ENCODE assay signal across 8 cellular contexts in the genomic region with DNA sequence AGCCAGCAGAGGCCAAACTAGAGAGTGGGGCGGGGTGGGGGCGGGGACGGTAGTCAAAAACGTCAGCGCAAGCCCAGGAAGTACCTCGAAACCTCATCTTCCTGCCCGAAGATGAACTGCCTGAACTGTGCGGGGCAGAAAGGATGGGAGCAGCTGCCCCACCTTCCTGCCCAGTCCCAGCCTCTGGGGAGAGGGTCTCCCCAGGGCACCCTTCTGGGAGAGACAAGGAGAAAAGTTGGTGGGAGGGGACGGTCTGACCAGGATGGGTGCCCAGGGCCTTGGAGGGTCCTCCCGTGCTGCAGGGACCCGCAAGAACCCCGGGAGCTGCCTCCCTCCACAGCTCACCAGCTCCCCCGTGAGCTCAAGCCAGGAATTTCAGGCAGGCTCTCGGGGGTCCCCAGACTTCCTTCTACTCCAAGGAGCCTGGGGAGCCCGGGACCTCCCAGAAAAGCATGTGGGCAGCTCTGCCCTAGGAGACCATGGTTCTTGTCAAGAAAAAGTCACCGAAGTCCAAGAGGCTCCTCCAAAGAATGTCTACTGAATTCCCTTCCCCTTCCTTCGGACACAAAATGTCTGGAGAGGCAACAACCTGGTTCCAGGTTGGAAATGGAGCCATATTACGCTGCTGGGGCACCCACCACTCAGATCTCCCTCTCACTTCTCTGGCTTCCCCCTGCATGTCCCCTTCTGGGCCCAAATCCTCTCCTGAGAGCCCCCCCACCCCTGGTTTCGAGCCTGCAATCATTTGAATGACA. TPM values are rescaled to one million over a fixed set of nuclear protein-coding genes. Genes with fewer than 3 reads are reported as not detected.
DNase-seq lines count a peak whose midpoint lies in the region; ATAC-seq, FAIRE-seq and TF ChIP-seq lines count a peak whose summit lies in the region.

No MANE protein-coding gene starts in this region.

- no peaks in the 10 kb centered on the region for H3K36me3 Mint-ChIP-seq in natural killer cell

- no peaks in the 10 kb centered on the region for H3K4me1 ChIP-seq in HAP-1
- H3K4me1 ChIP-seq in H1 (replicated peaks in 1 of 4; ENCODE audit: control insufficient read depth in 3 of 4, insufficient read depth in 4 of 4, low read length in 3 of 4), result no peaks in the 10 kb centered on the region
- H3K4me1 ChIP-seq in testis, result peaks cover 5% of the 10 kb centered on the region

- no peaks in the 10 kb centered on the region; the same call in 1 of the 2 replicates for H3K23me2 ChIP-seq in H1 (ENCODE audit: low read depth, low read length)

- FAIRE-seq in H1 (lab: Jason Lieb, UNC), result no peak

- peak overlapping the region; percentile 75 to 80 for H3K27ac Mint-ChIP-seq in natural killer cell

- no peak overlapping the region for H3K23ac ChIP-seq in H1 (ENCODE audit: insufficient read length)

- H3K27me3 ChIP-seq in HAP-1 (ENCODE audit: low read depth), result no peaks in the 10 kb centered on the region
- peaks cover 0 to 6% (median 2%) of the 10 kb centered on the region in 4 experiments; a peak in 3 of 7 replicates for H3K27me3 ChIP-seq in H1 (replicated peaks in 1 of 4; ENCODE audit: control insufficient read depth in 3 of 4, extremely low read depth in 1 of 4, insufficient read depth in 3 of 4, low read length in 3 of 4)
- H3K27me3 ChIP-seq in testis, result no peaks in the 10 kb centered on the region

- no peak overlapping the region for H2BK120ac ChIP-seq in H1 (replicated peaks; ENCODE audit: low read depth, low read length)

- H3K14ac ChIP-seq in H1 (ENCODE audit: insufficient read length), result no peak overlapping the region

- no peaks in the 10 kb centered on the region for H3K79me2 ChIP-seq in H1 (ENCODE audit: control insufficient read depth in 1 of 2, insufficient read depth in 2 of 2, low read length in 2 of 2)

- no peak overlapping the region; the same call in 1 of the 2 replicates for H2BK5ac ChIP-seq in H1 (ENCODE audit: low read depth, low read length)

- H3K4me1 Mint-ChIP-seq in natural killer cell, result peaks cover 17 to 29% of the 10 kb centered on the region in 2 donors

- H3K9me3 Mint-ChIP-seq in natural killer cell, result no peaks in the 10 kb centered on the region

- no peak overlapping the region; the same call in 1 of the 2 replicates for H3K18ac ChIP-seq in H1 (ENCODE audit: extremely low read depth, low read length)

- H3K79me1 ChIP-seq in H1 (ENCODE audit: low read depth, low read length), result no peaks in the 10 kb centered on the region; the same call in 1 of the 2 replicates

- TF ChIP-seq RAD21 in H1 (IDR thresholded peaks at IDR 0.05 in 1 of 2, conservative IDR thresholded peaks at IDR 0.05 in 1 of 2; ENCODE audit: low read depth in 2 of 2, low read length in 2 of 2), result peak; percentile 88 to 94

- peak overlapping the region in 1 of 4 experiments; percentile 4; a peak in 1 of 7 replicates for H3K9ac ChIP-seq in H1 (replicated peaks in 1 of 4; ENCODE audit: extremely low read depth in 1 of 4, low read depth in 3 of 4, low read length in 3 of 4)

- peak; percentile 60 for DNase-seq in NCI-H82 (lab: John Stamatoyannopoulos, UW)
- DNase-seq in NCI-H82 treated with DMSO at 0.1 percent for 48 hours (lab: John Stamatoyannopoulos, UW; ENCODE audit: unreplicated experiment), result no peak
- peak; percentile 33 to 87 for DNase-seq in HAP-1 (ENCODE audit: low spot score in 2 of 2)
- peak; percentile 27 for DNase-seq in LoVo (ENCODE audit: low spot score)
- DNase-seq in activated CD4-positive, alpha-beta T cell treated with anti-CD3 and anti-CD28 coated beads, Interleukin-2, amount 50 U/mL, for 24 hours (ENCODE audit: low read depth in 1 of 2, low spot score in 1 of 2), result peak; percentile 41
- peak; percentile 53 to 98 for DNase-seq in H1 (ENCODE audit: low read depth in 1 of 2, low spot score in 2 of 2)
- DNase-seq in natural killer cell, result peak; percentile 42
- DNase-seq in testis, result peak; percentile 42

- peak overlapping the region; percentile 28 for H3K4me3 ChIP-seq in HAP-1
- peak overlapping the region; percentile 26 to 63 (median 57); a peak in 7 of 8 replicates for H3K4me3 ChIP-seq in H1 (ENCODE audit: extremely low read depth in 1 of 4, insufficient read depth in 2 of 4, low read depth in 3 of 4, low read length in 4 of 4)
- peak overlapping the region; percentile 18 to 36 for H3K4me3 ChIP-seq in testis

- intact Hi-C loops in natural killer cell (cut with micrococcal nuclease) (no loop called here), testis (cut with DNase I; ENCODE audit: low total_unique reads) (no loop called here)

- H3K9me3 ChIP-seq in HAP-1, result no peaks in the 10 kb centered on the region
- no peaks in the 10 kb centered on the region for H3K9me3 ChIP-seq in H1 (ENCODE audit: insufficient read depth in 2 of 2, low read depth in 1 of 2, low read length in 1 of 2)
- no peaks in the 10 kb centered on the region for H3K9me3 ChIP-seq in testis

- H3K4me2 ChIP-seq in H1 (ENCODE audit: insufficient read depth in 1 of 2, low read depth in 2 of 2, low read length in 2 of 2), result peak overlapping the region; percentile 39 to 97; a peak in 3 of 4 replicates

- H3K56ac ChIP-seq in H1 (replicated peaks; ENCODE audit: insufficient read length, low read depth, low read length), result no peak overlapping the region

- H4K20me1 ChIP-seq in H1 (replicated peaks in 1 of 2; ENCODE audit: control insufficient read depth in 1 of 2, insufficient read depth in 2 of 2, low read length in 2 of 2), result no peaks in the 10 kb centered on the region

- H3K4ac ChIP-seq in H1 (replicated peaks; ENCODE audit: insufficient read length, low read depth, low read length), result no peak overlapping the region

- H2BK20ac ChIP-seq in H1 (ENCODE audit: low read length), result no peak overlapping the region

- no peak overlapping the region for H2BK12ac ChIP-seq in H1 (ENCODE audit: low read depth, low read length)

- POLR2A ChIA-PET in H1 (lab: Charles Lee; ENCODE audit: partially characterized antibody), result no interaction called here

- no peak for TF ChIP-seq EP300 in H1 (IDR thresholded peaks at IDR 0.05; ENCODE audit: borderline replicate concordance in 1 of 2, low read depth in 2 of 2, low read length in 2 of 2)

- no peaks in the 10 kb centered on the region for H3K36me3 ChIP-seq in HAP-1 (replicated peaks)
- no peaks in the 10 kb centered on the region for H3K36me3 ChIP-seq in H1 (ENCODE audit: control insufficient read depth in 2 of 4, insufficient read depth in 4 of 4, low read length in 3 of 4)
- no peaks in the 10 kb centered on the region for H3K36me3 ChIP-seq in testis (ENCODE audit: low read depth, missing control alignments)

- no peak overlapping the region for H4K5ac ChIP-seq in H1 (ENCODE audit: insufficient read length, low read depth, low read length)

- H3K4me3 Mint-ChIP-seq in natural killer cell, result peak overlapping the region; percentile 81

- H2AK5ac ChIP-seq in H1 (ENCODE audit: low read depth, low read length), result no peak overlapping the region

- 27% methylated on average over 19 of the region's 19 CpGs; no CpG with 5 or more reads in 1 of the 2 experiments for WGBS in H1 (ENCODE audit: extremely low coverage in 1 of 2, insufficient coverage in 1 of 2, insufficient read length in 1 of 2, insufficient replicate concordance in 2 of 2, low coverage in 1 of 2, low lambda C conversion rate in 2 of 2, missing lambda C conversion rate in 1 of 2), 2 experiments
- WGBS in testis, 2 donors, result 18 to 23% methylated on average over 19 of the region's 19 CpGs

- no peak overlapping the region for H4K91ac ChIP-seq in H1 (replicated peaks; ENCODE audit: insufficient read length, low read length)

- 0 out of 2 replicates have a peak overlapping the region, but pooled peaks have one; percentile 46 for H2BK15ac ChIP-seq in H1 (ENCODE audit: low read length)

- in situ Hi-C loops in HAP-1 (cut with MboI; ENCODE audit: low sequenced_read_pairs), result no loop called here

- ATAC-seq in natural killer cell, result peak; percentile 83 to 93 (median 90)

- H2AFZ ChIP-seq in H1 (ENCODE audit: low read length), result peak overlapping the region; percentile 99

- H3K27ac ChIP-seq in H1 (ENCODE audit: low read depth, low read length) (no peak overlapping the region), testis (no peak overlapping the region)

- no peaks in the 10 kb centered on the region for H3K27me3 Mint-ChIP-seq in natural killer cell (ENCODE audit: low read depth in 2 of 2)

- CTCF ChIA-PET in H1 (lab: Charles Lee; ENCODE audit: partially characterized antibody), result interaction anchor here (0.5 to 3.3 kb wide), 43 partner anchors 8 to 641 kb away, joined by 3 to 21 read pairs (median 4); a partner anchor contains a TSS

- H4K8ac ChIP-seq in H1 (ENCODE audit: extremely low read depth, insufficient read depth, low read length), result no peak overlapping the region; the same call in 1 of the 2 replicates

- TF ChIP-seq CTCF in H1 (IDR thresholded peaks at IDR 0.05; ENCODE audit: control extremely low read depth in 1 of 3, insufficient read depth in 1 of 3, low read depth in 1 of 3, low read length in 3 of 3) (peak; percentile 75 to 86 (median 82)), natural killer cell (IDR thresholded peaks at IDR 0.05) (peak; percentile 64), testis (IDR thresholded peaks at IDR 0.05) (peak; percentile 8 to 81 (median 56))

- TF ChIP-seq POLR2A in H1 (IDR thresholded peaks at IDR 0.05; ENCODE audit: control extremely low read depth in 1 of 2, low read depth in 2 of 2, low read length in 2 of 2), result no peak
- TF ChIP-seq POLR2A in testis (IDR thresholded peaks at IDR 0.05), result no peak

TF ChIP-seq in H1, 55 proteins besides CTCF, POLR2A, EP300 and RAD21:
- TF ChIP-seq SP1 (IDR thresholded peaks at IDR 0.05; ENCODE audit: low read depth, low read length) (no peak), TEAD4 (IDR thresholded peaks at IDR 0.05; ENCODE audit: low read depth, low read length) (peak; percentile 61), KDM4A (IDR thresholded peaks at IDR 0.05; ENCODE audit: low read depth, low read length, severe bottlenecking) (peak; percentile 87), CREB1 (IDR thresholded peaks at IDR 0.05) (0 out of 2 replicates have a peak, but pooled peaks have one; percentile 14)

RNA-seq across cellular contexts. Expression of a gene that starts 52.8 kb away (rescaled TPM):
- total RNA-seq in H1 (2021; fragmentation: NEBNext Ultra II Directional; extraction: Animal tissue kit (Norgen Biotek cat#: 25700)), result 12.2 and 13.1 TPM in 2 replicates
- polyA plus RNA-seq in H1 (2011; rRNA removed) (4.2 and 5.5 TPM in 2 replicates), testis (ENCODE audit: insufficient read depth, low read depth, low replicate concordance) (13.7 TPM)
- polyA plus RNA-seq in H1 (2011; cell fraction: cytosol; rRNA removed), result 10.4 TPM
- polyA plus RNA-seq in H1 (2011; cell fraction: nucleus; rRNA removed), result 2.8 TPM
- polyA plus RNA-seq in H1 (2012, experiment 1 of 2), result 10.7 to 16.2 TPM (median 13.3 TPM) in 4 replicates
- polyA plus RNA-seq in H1 (2012, experiment 2 of 2), result 14.8 TPM
- 23.2 TPM for polyA plus RNA-seq in H1 (2013, experiment 1 of 2)
- polyA plus RNA-seq in H1 (2013, experiment 2 of 2), result 23.5 TPM
- 2.7 and 2.8 TPM in 2 replicates for polyA minus RNA-seq in H1 (2011; rRNA and poly(A)+ RNA removed)
- 8.9 TPM for polyA minus RNA-seq in H1 (2011; cell fraction: cytosol; rRNA and poly(A)+ RNA removed)
- polyA minus RNA-seq in H1 (2011; cell fraction: nucleus; rRNA and poly(A)+ RNA removed), result 2.0 TPM
- total RNA-seq in natural killer cell (10 to 100 TPM; 13.5 to 25.7 (median 21.4) TPM), testis (1 to 10 TPM; 3.6 to 7.1 TPM)
